ENCODE assay signal across 7 cellular contexts in the genomic region with DNA sequence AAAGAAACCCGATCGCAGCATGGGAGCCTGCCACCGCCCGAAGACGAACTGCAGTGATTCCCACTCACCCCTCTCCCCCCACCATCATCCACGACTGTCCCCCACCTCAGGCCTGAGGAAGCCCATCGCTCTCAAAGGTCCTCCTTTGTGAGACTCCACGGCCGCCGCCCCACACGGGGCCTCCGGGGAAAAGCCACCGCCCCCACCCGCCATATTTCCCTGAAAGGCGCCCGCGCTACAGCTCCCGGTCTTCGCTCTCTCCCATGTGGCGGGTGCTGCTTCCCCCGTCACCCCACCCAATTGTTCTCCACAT. TPM values are rescaled to one million over a fixed set of nuclear protein-coding genes. Genes with fewer than 3 reads are reported as not detected.
DNase-seq lines count a peak whose midpoint lies in the region; ATAC-seq and TF ChIP-seq lines count a peak whose summit lies in the region.

No MANE protein-coding gene starts in this region.

- H3K27ac ChIP-seq in heart left ventricle, result peak overlapping the region; percentile 93 to 99 (median 98)
- peak overlapping the region; percentile 94 to 98 (median 96) for H3K27ac ChIP-seq in sigmoid colon

- DNase-seq in activated T-helper 1 cell treated with anti-CD3 and anti-CD28 coated beads, Interleukin-12 subunit alpha, Interleukin-12 subunit beta, Interleukin-2, Interleukin-4 antibody, amounts not matched to agents 30 ng/mL and 10 ng/mL and 1 ng/mL, durations not matched to agents 14 hours and 24 hours and 36 hours (ENCODE audit: low spot score), result peak; percentile 56
- DNase-seq in heart left ventricle (peak in 2 of 5 donors; percentile 72 to 73), sigmoid colon (no peak), NCI-H2227 (lab: John Stamatoyannopoulos, UW; ENCODE audit: unreplicated experiment) (no peak), GM13977 (ENCODE audit: low spot score) (no peak)

- H3K36me3 Mint-ChIP-seq in activated T-helper 1 cell treated with anti-CD3 and anti-CD28 coated beads, Interleukin-12 subunit alpha, Interleukin-12 subunit beta, Interleukin-2, Interleukin-4 antibody, amounts not matched to agents 30 ng/mL and 10 ng/mL and 1 ng/mL, durations not matched to agents 14 hours and 24 hours and 36 hours (ENCODE audit: low read depth), result peaks cover 25% of the 10 kb centered on the region

- H3K4me3 ChIP-seq in heart left ventricle (peak overlapping the region; percentile 76 to 98 (median 88)), sigmoid colon (peak overlapping the region; percentile 77 to 91 (median 88))

- no peaks in the 10 kb centered on the region for H3K27me3 ChIP-seq in heart left ventricle
- H3K27me3 ChIP-seq in sigmoid colon, result no peaks in the 10 kb centered on the region

- H3K9me3 Mint-ChIP-seq in activated T-helper 1 cell treated with anti-CD3 and anti-CD28 coated beads, Interleukin-12 subunit alpha, Interleukin-12 subunit beta, Interleukin-2, Interleukin-4 antibody, amounts not matched to agents 30 ng/mL and 10 ng/mL and 1 ng/mL, durations not matched to agents 14 hours and 24 hours and 36 hours, result no peaks in the 10 kb centered on the region

- H3K27me3 Mint-ChIP-seq in activated T-helper 1 cell treated with anti-CD3 and anti-CD28 coated beads, Interleukin-12 subunit alpha, Interleukin-12 subunit beta, Interleukin-2, Interleukin-4 antibody, amounts not matched to agents 30 ng/mL and 10 ng/mL and 1 ng/mL, durations not matched to agents 14 hours and 24 hours and 36 hours (ENCODE audit: insufficient read depth), result peaks cover 4% of the 10 kb centered on the region

- H3K27ac Mint-ChIP-seq in activated T-helper 1 cell treated with anti-CD3 and anti-CD28 coated beads, Interleukin-12 subunit alpha, Interleukin-12 subunit beta, Interleukin-2, Interleukin-4 antibody, amounts not matched to agents 30 ng/mL and 10 ng/mL and 1 ng/mL, durations not matched to agents 14 hours and 24 hours and 36 hours, result peak overlapping the region; percentile 98

- TF ChIP-seq POLR2A in heart left ventricle (IDR thresholded peaks at IDR 0.05) (no peak), sigmoid colon (IDR thresholded peaks at IDR 0.05) (no peak)

- 0 to 1% (median 1%) methylated on average over 20 to 21 of the region's 21 CpGs for WGBS in heart left ventricle, 4 donors
- whole genome bisulfite sequencing in sigmoid colon, 2 donors, result 1% methylated on average over 21 of the region's 21 CpGs

- H3K4me1 ChIP-seq in heart left ventricle (peaks cover 12 to 55% (median 32%) of the 10 kb centered on the region in 12 donors), sigmoid colon (peaks cover 0 to 48% (median 45%) of the 10 kb centered on the region in 4 donors)

- TF ChIP-seq CTCF in heart left ventricle (IDR thresholded peaks at IDR 0.05) (no peak), sigmoid colon (IDR thresholded peaks at IDR 0.05) (no peak), GM13977 (IDR thresholded peaks at IDR 0.05; ENCODE audit: extremely low read depth, insufficient read depth, missing control alignments) (no peak)

- H3K36me3 ChIP-seq in heart left ventricle, result peaks cover 0 to 11% (median 0%) of the 10 kb centered on the region in 9 donors
- no peaks in the 10 kb centered on the region for H3K36me3 ChIP-seq in sigmoid colon

- peak; percentile 4 for ATAC-seq in GM19324 (IDR thresholded peaks at IDR 0.05; ENCODE audit: low FRiP score, unreplicated experiment)
- peak; percentile 9 for ATAC-seq in HG03097 (IDR thresholded peaks at IDR 0.05; ENCODE audit: low FRiP score, unreplicated experiment)
- ATAC-seq in heart left ventricle, result peak in 3 of 4 donors; percentile 34 to 64 (median 49)

- H3K4me1 Mint-ChIP-seq in activated T-helper 1 cell treated with anti-CD3 and anti-CD28 coated beads, Interleukin-12 subunit alpha, Interleukin-12 subunit beta, Interleukin-2, Interleukin-4 antibody, amounts not matched to agents 30 ng/mL and 10 ng/mL and 1 ng/mL, durations not matched to agents 14 hours and 24 hours and 36 hours (ENCODE audit: low read depth), result peaks cover 21% of the 10 kb centered on the region

- in situ Hi-C loops in GM13977 (cut with MboI; ENCODE audit: low pct_unique_long_range_greater_than_20kb, low sequenced_read_pairs, unreplicated experiment), result no loop called here

- no peaks in the 10 kb centered on the region for H3K9me3 ChIP-seq in heart left ventricle
- no peaks in the 10 kb centered on the region for H3K9me3 ChIP-seq in sigmoid colon

- peak overlapping the region; percentile 97 for H3K4me3 Mint-ChIP-seq in activated T-helper 1 cell treated with anti-CD3 and anti-CD28 coated beads, Interleukin-12 subunit alpha, Interleukin-12 subunit beta, Interleukin-2, Interleukin-4 antibody, amounts not matched to agents 30 ng/mL and 10 ng/mL and 1 ng/mL, durations not matched to agents 14 hours and 24 hours and 36 hours

- intact Hi-C loops in activated T-helper 1 cell treated with anti-CD3 and anti-CD28 coated beads, Interleukin-12 subunit alpha, Interleukin-12 subunit beta, Interleukin-2, Interleukin-4 antibody, amounts not matched to agents 30 ng/mL and 10 ng/mL and 1 ng/mL, durations not matched to agents 14 hours and 24 hours and 36 hours (cut with micrococcal nuclease), result loop anchor here (2.0 kb wide), 1 partner anchor 91 kb away; no protein-coding TSS in a partner anchor
- intact Hi-C loops in heart left ventricle (cut with DNase I), result loop anchor here in 2 of 10 donors (2.0 to 10.0 kb wide), 4 partner anchors 37 to 115 kb away; partner anchors contain the start of genes CRK (in 1 of the 2) and INPP5K (in 1 of the 2)
- intact Hi-C loops in sigmoid colon (cut with DNase I), result loop anchor here (5.0 kb wide), 3 partner anchors 37 to 53 kb away; no protein-coding TSS in a partner anchor

- no peak for TF ChIP-seq EP300 in sigmoid colon (IDR thresholded peaks at IDR 0.05)

RNA-seq across cellular contexts. Expression of gene YWHAE, which starts 0.7 kb away (rescaled TPM):
- total RNA-seq in activated T-helper 1 cell treated with anti-CD3 and anti-CD28 coated beads, Interleukin-12 subunit alpha, Interleukin-12 subunit beta, Interleukin-2, Interleukin-4 antibody, amounts not matched to agents 30 ng/mL and 10 ng/mL and 1 ng/mL, durations not matched to agents 14 hours and 24 hours and 36 hours, result 439 and 444 TPM in 2 replicates
- total RNA-seq in heart left ventricle (1,000 to 10,000 TPM in 1 of 9 donors, 100 to 1,000 TPM in 8; 562 to 1,150 (median 618) TPM), sigmoid colon (100 to 1,000 TPM; 353 to 507 (median 431) TPM)
- polyA plus RNA-seq in heart left ventricle (100 to 1,000 TPM; 401 to 774 TPM), sigmoid colon (100 to 1,000 TPM; 312 to 440 (median 350) TPM)

RNA-seq across cellular contexts. Expression of gene CRK, which starts 56.7 kb away (rescaled TPM):
- 19.8 and 24.2 TPM in 2 replicates for total RNA-seq in activated T-helper 1 cell treated with anti-CD3 and anti-CD28 coated beads, Interleukin-12 subunit alpha, Interleukin-12 subunit beta, Interleukin-2, Interleukin-4 antibody, amounts not matched to agents 30 ng/mL and 10 ng/mL and 1 ng/mL, durations not matched to agents 14 hours and 24 hours and 36 hours
- total RNA-seq in heart left ventricle (10 to 100 TPM; 28.8 to 47.0 (median 42.2) TPM), sigmoid colon (10 to 100 TPM; 61.5 to 88.7 (median 76.1) TPM)
- polyA plus RNA-seq in heart left ventricle (10 to 100 TPM; 17.0 to 49.0 TPM), sigmoid colon (10 to 100 TPM; 33.6 to 68.4 (median 48.0) TPM)
